In genomic region chr6:108562503-108562993, GRCh38 we compare ENCODE assay signal across 8 cellular contexts. TPM values are rescaled to one million over a fixed set of nuclear protein-coding genes. Genes with fewer than 3 reads are reported as not detected.
DNase-seq lines count a peak whose midpoint lies in the region; ATAC-seq, FAIRE-seq and TF ChIP-seq lines count a peak whose summit lies in the region.

No MANE protein-coding gene starts in this region.

- peaks cover 19% of the 10 kb centered on the region for H3K36me3 Mint-ChIP-seq in activated CD4-positive, alpha-beta T cell treated with anti-CD3 and anti-CD28 coated beads for 36 hours (ENCODE audit: low read depth)
- H3K36me3 Mint-ChIP-seq in activated naive CD8-positive, alpha-beta T cell treated with anti-CD3 and anti-CD28 coated beads, Interleukin-2, amount 10 ng/mL, durations not matched to agents 7 days and 5 days: peaks cover 20% of the 10 kb centered on the region

- POLR2A ChIA-PET in activated CD4-positive, alpha-beta T cell treated with anti-CD3 and anti-CD28 coated beads for 36 hours (lab: Charles Lee): no interaction called here
- POLR2A ChIA-PET in activated naive CD8-positive, alpha-beta T cell treated with anti-CD3 and anti-CD28 coated beads, Interleukin-2, amount 10 ng/mL, durations not matched to agents 7 days and 5 days (lab: Charles Lee): no interaction called here

- FAIRE-seq in GM19239 (lab: Jason Lieb, UNC): no peak

- peak overlapping the region; percentile 69 to 99 (median 96) for H3K4me3 ChIP-seq in heart left ventricle

- peaks cover 0 to 14% (median 8%) of the 10 kb centered on the region in 9 donors for H3K36me3 ChIP-seq in heart left ventricle

- peak in 2 of 12 donors; percentile 8 to 10 for TF ChIP-seq CTCF in heart left ventricle (IDR thresholded peaks at IDR 0.05)

- whole genome bisulfite sequencing in heart left ventricle, 4 donors: 0 to 12% (median 7%) methylated on average over 10 to 17 of the region's 17 CpGs

- peaks cover 52% of the 10 kb centered on the region for H3K4me1 Mint-ChIP-seq in activated CD4-positive, alpha-beta T cell treated with anti-CD3 and anti-CD28 coated beads for 36 hours
- H3K4me1 Mint-ChIP-seq in activated naive CD8-positive, alpha-beta T cell treated with anti-CD3 and anti-CD28 coated beads, Interleukin-2, amount 10 ng/mL, durations not matched to agents 7 days and 5 days: peaks cover 41% of the 10 kb centered on the region

- no peaks in the 10 kb centered on the region for H3K9me3 ChIP-seq in heart left ventricle

- no peak overlapping the region for H3K27ac Mint-ChIP-seq in activated CD4-positive, alpha-beta T cell treated with anti-CD3 and anti-CD28 coated beads for 36 hours
- no peak overlapping the region for H3K27ac Mint-ChIP-seq in activated naive CD8-positive, alpha-beta T cell treated with anti-CD3 and anti-CD28 coated beads, Interleukin-2, amount 10 ng/mL, durations not matched to agents 7 days and 5 days

- DNase-seq in activated CD4-positive, alpha-beta T cell treated with anti-CD3 and anti-CD28 coated beads for 36 hours: no peak
- DNase-seq in activated CD4-positive, alpha-beta T cell treated with anti-CD3 and anti-CD28 coated beads, Interleukin-2, amount 50 U/mL, for 48 hours: no peak
- DNase-seq in NCI-H2171 treated with DMSO at 0.1 percent for 48 hours (lab: John Stamatoyannopoulos, UW): peak; percentile 67
- DNase-seq in activated naive CD8-positive, alpha-beta T cell treated with anti-CD3 and anti-CD28 coated beads, Interleukin-2, amount 10 ng/mL, durations not matched to agents 7 days and 5 days: no peak
- DNase-seq in heart left ventricle: peak; percentile 66 to 81 (median 75)
- peak in 42 of 56 donors; percentile 7 to 72 (median 36) for DNase-seq in nucleus accumbens (lab: John Stamatoyannopoulos, UW)
- DNase-seq in GM19239 (ENCODE audit: insufficient read length, low spot score): no peak

- TF ChIP-seq POLR2A in heart left ventricle (IDR thresholded peaks at IDR 0.05): peak in 1 of 2 donors; percentile 58

- peaks cover 9 to 55% (median 45%) of the 10 kb centered on the region in 12 donors for H3K4me1 ChIP-seq in heart left ventricle

- H3K9me3 Mint-ChIP-seq in activated CD4-positive, alpha-beta T cell treated with anti-CD3 and anti-CD28 coated beads for 36 hours (ENCODE audit: low read depth): no peaks in the 10 kb centered on the region
- H3K9me3 Mint-ChIP-seq in activated naive CD8-positive, alpha-beta T cell treated with anti-CD3 and anti-CD28 coated beads, Interleukin-2, amount 10 ng/mL, durations not matched to agents 7 days and 5 days: no peaks in the 10 kb centered on the region

- peak overlapping the region; percentile 29 for H3K4me3 Mint-ChIP-seq in activated CD4-positive, alpha-beta T cell treated with anti-CD3 and anti-CD28 coated beads for 36 hours
- peak overlapping the region; percentile 61 for H3K4me3 Mint-ChIP-seq in activated naive CD8-positive, alpha-beta T cell treated with anti-CD3 and anti-CD28 coated beads, Interleukin-2, amount 10 ng/mL, durations not matched to agents 7 days and 5 days

- peak overlapping the region; percentile 94 to 100 (median 99) for H3K27ac ChIP-seq in heart left ventricle

- ATAC-seq in activated CD4-positive, alpha-beta T cell treated with anti-CD3 and anti-CD28 coated beads for 36 hours: no peak
- ATAC-seq in activated naive CD8-positive, alpha-beta T cell treated with anti-CD3 and anti-CD28 coated beads, Interleukin-2, amount 10 ng/mL, durations not matched to agents 7 days and 5 days (ENCODE audit: low read depth): no peak
- peak; percentile 12 to 48 (median 22) for ATAC-seq in heart left ventricle
- ATAC-seq in GM18867 (IDR thresholded peaks at IDR 0.05; ENCODE audit: unreplicated experiment): no peak

- no peaks in the 10 kb centered on the region for H3K27me3 ChIP-seq in heart left ventricle

- intact Hi-C loops in activated CD4-positive, alpha-beta T cell treated with anti-CD3 and anti-CD28 coated beads for 36 hours (cut with DNase I, micrococcal nuclease): loop anchor here in 1 of 2 experiments (5.0 kb wide), 2 partner anchors 35 to 105 kb away; no protein-coding TSS in a partner anchor
- intact Hi-C loops in heart left ventricle (cut with DNase I): loop anchor here in 8 of 10 donors (2.0 to 10.0 kb wide), 6 partner anchors 26 to 275 kb away; no protein-coding TSS in a partner anchor

- peaks cover 11% of the 10 kb centered on the region for H3K27me3 Mint-ChIP-seq in activated CD4-positive, alpha-beta T cell treated with anti-CD3 and anti-CD28 coated beads for 36 hours
- no peaks in the 10 kb centered on the region for H3K27me3 Mint-ChIP-seq in activated naive CD8-positive, alpha-beta T cell treated with anti-CD3 and anti-CD28 coated beads, Interleukin-2, amount 10 ng/mL, durations not matched to agents 7 days and 5 days

- CTCF ChIA-PET in activated CD4-positive, alpha-beta T cell treated with anti-CD3 and anti-CD28 coated beads for 36 hours (lab: Charles Lee): interaction anchor here (0.7 to 1.1 kb wide), 2 partner anchors 445 to 458 kb away, joined by 3 to 4 read pairs; no protein-coding TSS in a partner anchor

RNA-seq across cellular contexts. Expression of gene FOXO3, which starts 1.8 kb away (rescaled TPM):
- total RNA-seq in activated CD4-positive, alpha-beta T cell treated with anti-CD3 and anti-CD28 coated beads for 36 hours: 1 to 10 TPM; 7.4 to 9.0 TPM
- total RNA-seq in activated naive CD8-positive, alpha-beta T cell treated with anti-CD3 and anti-CD28 coated beads, Interleukin-2, amount 10 ng/mL, durations not matched to agents 7 days and 5 days: 10 to 100 TPM; 20.0 to 21.2 TPM
- total RNA-seq in heart left ventricle: 10 to 100 TPM; 26.8 to 87.9 (median 38.7) TPM
- 10 to 100 TPM; 11.6 to 39.1 TPM for polyA plus RNA-seq in heart left ventricle

Comparison
In these comparisons a context has a peak if more than half of its experiments do, and no peak if none do; other contexts are left out.
1. ATAC-seq: peak in heart left ventricle (4 of 4); none in activated CD4-positive, alpha-beta T cell treated with anti-CD3 and anti-CD28 coated beads for 36 hours (single experiment), activated naive CD8-positive, alpha-beta T cell treated with anti-CD3 and anti-CD28 coated beads, Interleukin-2, amount 10 ng/mL, durations not matched to agents 7 days and 5 days (single experiment) and GM18867 (single experiment).
2. DNase-seq: peak in NCI-H2171 treated with DMSO at 0.1 percent for 48 hours (single experiment), heart left ventricle (5 of 5) and nucleus accumbens (42 of 56); none in activated CD4-positive, alpha-beta T cell treated with anti-CD3 and anti-CD28 coated beads for 36 hours (single experiment), activated CD4-positive, alpha-beta T cell treated with anti-CD3 and anti-CD28 coated beads, Interleukin-2, amount 50 U/mL, for 48 hours (0 of 2), activated naive CD8-positive, alpha-beta T cell treated with anti-CD3 and anti-CD28 coated beads, Interleukin-2, amount 10 ng/mL, durations not matched to agents 7 days and 5 days (single experiment) and GM19239 (single experiment).